ENCODE assay signal across 29 cellular contexts in the genomic region with DNA sequence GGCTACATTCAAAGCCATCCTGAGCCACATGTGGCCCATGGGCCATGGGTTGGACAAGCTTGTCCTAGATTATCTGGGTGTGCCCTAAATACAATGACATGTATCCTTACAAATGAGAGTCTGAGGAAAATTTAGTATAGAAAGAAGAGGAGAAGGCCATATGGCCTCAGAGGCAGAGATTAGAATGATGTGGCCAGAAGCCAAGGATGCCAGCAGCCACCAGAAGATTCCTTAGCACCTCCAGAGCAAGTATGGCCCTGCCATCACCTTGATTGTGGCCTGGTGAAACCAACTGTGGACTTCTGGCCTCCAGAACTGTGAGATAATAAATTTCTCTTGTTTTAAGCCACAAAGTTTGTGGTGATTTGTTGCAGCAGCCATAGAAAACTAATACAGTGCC.
"Had no signal": no experiment of that assay in that cellular context is flagged by ENCODE, and none has a peak within 500 bp of the region (broad histone marks: within the 10 kb centered on the region; RNA-seq: fewer than 3 reads in every experiment).

No MANE protein-coding gene starts in this region.

- DNase-seq: activated effector memory CD4-positive, alpha-beta T cell treated with anti-CD3 and anti-CD28 coated beads, Interleukin-2, amount 50 U/mL, for 16 hours; activated effector memory CD4-positive, alpha-beta T cell treated with Interleukin-2 at 50 U/mL for 16 hours; activated gamma-delta T cell; activated gamma-delta T cell treated with Interleukin-2 at 50 U/mL for 16 hours; activated naive CD4-positive, alpha-beta T cell; activated naive CD4-positive, alpha-beta T cell treated with anti-CD3 and anti-CD28 coated beads for 36 hours; activated naive CD4-positive, alpha-beta T cell treated with anti-CD3 and anti-CD28 coated beads, Interleukin-2, amount 10 ng/mL, durations not matched to agents 7 days and 5 days; activated naive CD4-positive, alpha-beta T cell treated with anti-CD3 and anti-CD28 coated beads, Interleukin-2, amount 50 U/mL, for 16 hours; activated naive CD4-positive, alpha-beta T cell treated with Interleukin-2 at 50 U/mL for 16 hours; activated naive CD8-positive, alpha-beta T cell treated with anti-CD3 and anti-CD28 coated beads for 36 hours; activated naive CD8-positive, alpha-beta T cell treated with anti-CD3 and anti-CD28 coated beads, Interleukin-2, amount 10 ng/mL, durations not matched to agents 7 days and 5 days; activated naive CD8-positive, alpha-beta T cell treated with anti-CD3 and anti-CD28 coated beads, Interleukin-2, amount 50 U/mL, for 24 hours; activated T-cell treated with anti-CD3 and anti-CD28 coated beads, Interleukin-2, amount 50 U/mL, for 24 hours; activated T-cell treated with anti-CD3 and anti-CD28 coated beads, Interleukin-2, amount 50 U/mL, for 4 hours; activated T-cell treated with anti-CD3 and anti-CD28 coated beads, Interleukin-2, amount 50 U/mL, for 48 hours; activated T-cell treated with anti-CD3 and anti-CD28 coated beads, Interleukin-2, amount 50 U/mL, for 72 hours; adrenal gland; amniotic stem cell; amygdala; anterior cingulate cortex; aorta; body of pancreas; brain microvascular endothelial cell; caudate nucleus; central memory CD4-positive, alpha-beta T cell; cerebellar nuclear complex had no signal

- H3K36me3 ChIP-seq: adrenal gland, ascending aorta, brain microvascular endothelial cell, breast epithelium, cardiac muscle cell had no signal

- H3K27ac ChIP-seq: adrenal gland, ascending aorta, body of pancreas, brain microvascular endothelial cell, breast epithelium, cardiac muscle cell had no signal

- H3K9me3 ChIP-seq: adrenal gland, ascending aorta, body of pancreas, breast epithelium had no signal

- H3K4me3 ChIP-seq: adrenal gland, ascending aorta, body of pancreas, breast epithelium, cardiac muscle cell had no signal

- H3K4me1 ChIP-seq: adrenal gland, ascending aorta, body of pancreas, breast epithelium had no signal

- H3K27me3 ChIP-seq: adrenal gland, ascending aorta, body of pancreas, brain microvascular endothelial cell, breast epithelium, cardiac muscle cell had no signal
